9 cellular contexts compared by ENCODE assay signal in the genomic region with DNA sequence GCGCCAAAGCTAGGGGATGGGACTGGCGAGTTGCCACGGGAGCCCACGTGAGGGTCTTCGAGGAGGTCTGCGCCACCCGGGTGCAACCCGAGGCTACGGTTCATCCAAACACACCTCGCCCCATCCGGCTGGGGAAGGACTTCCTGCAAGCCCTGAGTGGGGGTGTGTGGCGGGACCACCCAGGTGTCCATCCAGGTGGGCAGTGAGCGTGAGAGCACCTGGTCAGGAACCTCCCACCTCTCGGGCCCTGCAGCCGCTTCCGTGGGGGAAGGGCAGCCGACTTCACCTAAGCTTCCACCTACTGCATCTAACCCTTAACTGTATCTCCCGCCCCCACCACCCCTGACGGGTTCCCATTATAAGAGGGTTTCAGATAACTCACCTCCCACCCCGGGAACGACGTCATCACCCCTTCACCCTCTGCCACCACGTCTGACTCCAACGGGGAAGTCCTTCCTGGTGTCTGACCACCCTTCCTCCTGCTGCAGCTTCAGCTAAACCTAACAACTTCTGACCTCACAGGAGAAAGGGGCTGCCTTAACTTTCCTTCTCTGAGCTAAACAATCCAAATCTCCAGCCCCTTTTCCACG. TPM values are rescaled to one million over a fixed set of nuclear protein-coding genes. Genes with fewer than 3 reads are reported as not detected.
DNase-seq lines count a peak whose midpoint lies in the region; ATAC-seq and TF ChIP-seq lines count a peak whose summit lies in the region.
"Had no signal": no experiment of that assay in that cellular context is flagged by ENCODE, and none has a peak within 500 bp of the region (broad histone marks: within the 10 kb centered on the region; RNA-seq: fewer than 3 reads in every experiment).

No MANE protein-coding gene starts in this region.

- TF ChIP-seq CTCF in foreskin fibroblast (IDR thresholded peaks at IDR 0.05; ENCODE audit: low read depth, low read length) (no peak), prostate gland (IDR thresholded peaks at IDR 0.05) (no peak)

- no peaks in the 10 kb centered on the region for H3K36me3 Mint-ChIP-seq in activated T-helper 2 cell treated with anti-CD3 and anti-CD28 coated beads, Interferon-gamma antibody, Interleukin-2, Interleukin-4, amounts not matched to agents 10 μg/mL and 5 μg/mL and 100 μg/mL, durations not matched to agents 14 hours and 24 hours and 36 hours (ENCODE audit: low read depth)
- no peaks in the 10 kb centered on the region for H3K36me3 Mint-ChIP-seq in naive thymus-derived CD4-positive, alpha-beta T cell

- H3K27me3 ChIP-seq in naive thymus-derived CD4-positive, alpha-beta T cell (ENCODE audit: control insufficient read depth in 2 of 2, insufficient read depth in 2 of 2, low read length in 2 of 2), result no peaks in the 10 kb centered on the region
- H3K27me3 ChIP-seq in prostate gland (replicated peaks; ENCODE audit: insufficient read depth), result peaks cover 6% of the 10 kb centered on the region

- H3K4me3 ChIP-seq in naive thymus-derived CD4-positive, alpha-beta T cell (ENCODE audit: low read length), result peak overlapping the region; percentile 70
- no peak overlapping the region for H3K4me3 ChIP-seq in foreskin fibroblast (ENCODE audit: low read depth in 1 of 2, low read length in 2 of 2)
- H3K4me3 ChIP-seq in prostate gland, result no peak overlapping the region
- H3K4me3 ChIP-seq: cardiac muscle cell had no signal

- peak overlapping the region; percentile 81 for H3K4me3 Mint-ChIP-seq in activated T-helper 2 cell treated with anti-CD3 and anti-CD28 coated beads, Interferon-gamma antibody, Interleukin-2, Interleukin-4, amounts not matched to agents 10 μg/mL and 5 μg/mL and 100 μg/mL, durations not matched to agents 14 hours and 24 hours and 36 hours (ENCODE audit: low read depth)
- H3K4me3 Mint-ChIP-seq in naive thymus-derived CD4-positive, alpha-beta T cell, result peak overlapping the region; percentile 72 to 93 (median 88)

- CTCF ChIA-PET in naive thymus-derived CD4-positive, alpha-beta T cell (lab: Charles Lee), result interaction anchor here (0.6 to 3.0 kb wide), 18 partner anchors 8 to 470 kb away, joined by 3 to 13 read pairs (median 4); a partner anchor contains a TSS

- H3K9me3 ChIP-seq in naive thymus-derived CD4-positive, alpha-beta T cell (ENCODE audit: control insufficient read depth in 2 of 3, low read length in 3 of 3), result no peaks in the 10 kb centered on the region
- H3K9me3 ChIP-seq in prostate gland, result no peaks in the 10 kb centered on the region

- peaks cover 25 to 35% of the 10 kb centered on the region in 2 donors for H3K4me1 ChIP-seq in naive thymus-derived CD4-positive, alpha-beta T cell (ENCODE audit: control insufficient read depth in 2 of 2, insufficient read depth in 2 of 2, low read length in 2 of 2)
- peaks cover 5% of the 10 kb centered on the region for H3K4me1 ChIP-seq in prostate gland (replicated peaks)

- POLR2A ChIA-PET in naive thymus-derived CD4-positive, alpha-beta T cell (lab: Charles Lee), result interaction anchor here (0.6 to 1.5 kb wide), 5 partner anchors 10 to 1867 kb away, joined by 3 to 9 read pairs (median 3); a partner anchor contains a TSS

- H3K9me3 Mint-ChIP-seq in activated T-helper 2 cell treated with anti-CD3 and anti-CD28 coated beads, Interferon-gamma antibody, Interleukin-2, Interleukin-4, amounts not matched to agents 10 μg/mL and 5 μg/mL and 100 μg/mL, durations not matched to agents 14 hours and 24 hours and 36 hours, result no peaks in the 10 kb centered on the region
- H3K9me3 Mint-ChIP-seq in naive thymus-derived CD4-positive, alpha-beta T cell, result no peaks in the 10 kb centered on the region

- no peak for ATAC-seq in naive thymus-derived CD4-positive, alpha-beta T cell
- ATAC-seq in HG02588 (IDR thresholded peaks at IDR 0.05; ENCODE audit: unreplicated experiment) (no peak), HG03342 (IDR thresholded peaks at IDR 0.05; ENCODE audit: unreplicated experiment) (no peak)

- intact Hi-C loops in activated T-helper 2 cell treated with anti-CD3 and anti-CD28 coated beads, Interferon-gamma antibody, Interleukin-2, Interleukin-4, amounts not matched to agents 10 μg/mL and 5 μg/mL and 100 μg/mL, durations not matched to agents 14 hours and 24 hours and 36 hours (cut with micrococcal nuclease), result loop anchor here (5.0 kb wide), 1 partner anchor 61 kb away; no protein-coding TSS in a partner anchor
- intact Hi-C loops in naive thymus-derived CD4-positive, alpha-beta T cell (cut with micrococcal nuclease), result loop anchor here (2.0 to 10.0 kb wide), 3 partner anchors 63 to 1601 kb away; a partner anchor contains a TSS
- intact Hi-C loops in prostate gland (cut with DNase I), result loop anchor here (5.0 kb wide), 2 partner anchors 106 to 151 kb away; no protein-coding TSS in a partner anchor

- TF ChIP-seq POLR2A in prostate gland (IDR thresholded peaks at IDR 0.05), result no peak

- peak overlapping the region; percentile 20 for H3K27ac Mint-ChIP-seq in activated T-helper 2 cell treated with anti-CD3 and anti-CD28 coated beads, Interferon-gamma antibody, Interleukin-2, Interleukin-4, amounts not matched to agents 10 μg/mL and 5 μg/mL and 100 μg/mL, durations not matched to agents 14 hours and 24 hours and 36 hours
- H3K27ac Mint-ChIP-seq in naive thymus-derived CD4-positive, alpha-beta T cell, result peak overlapping the region in 7 of 9 donors; percentile 45 to 93 (median 81)

- H3K27me3 Mint-ChIP-seq in activated T-helper 2 cell treated with anti-CD3 and anti-CD28 coated beads, Interferon-gamma antibody, Interleukin-2, Interleukin-4, amounts not matched to agents 10 μg/mL and 5 μg/mL and 100 μg/mL, durations not matched to agents 14 hours and 24 hours and 36 hours (ENCODE audit: low read depth), result peaks cover 18% of the 10 kb centered on the region
- peaks cover 0 to 33% (median 4%) of the 10 kb centered on the region in 5 donors for H3K27me3 Mint-ChIP-seq in naive thymus-derived CD4-positive, alpha-beta T cell

- 6% methylated on average over 25 of the region's 25 CpGs for WGBS in prostate gland

- H3K27ac ChIP-seq in naive thymus-derived CD4-positive, alpha-beta T cell (ENCODE audit: low read depth, low read length), result peak overlapping the region; percentile 50
- no peak overlapping the region for H3K27ac ChIP-seq in prostate gland
- H3K27ac ChIP-seq: cardiac muscle cell had no signal

- no peaks in the 10 kb centered on the region for H3K36me3 ChIP-seq in naive thymus-derived CD4-positive, alpha-beta T cell (ENCODE audit: control insufficient read depth in 2 of 3, insufficient read depth in 3 of 3, low read length in 3 of 3)
- no peaks in the 10 kb centered on the region for H3K36me3 ChIP-seq in prostate gland
- H3K36me3 ChIP-seq: cardiac muscle cell had no signal

- DNase-seq in DMS53 (lab: John Stamatoyannopoulos, UW), result peak; percentile 90
- peak; percentile 92 for DNase-seq in NCI-H2029 treated with DMSO at 0.1 percent for 48 hours (lab: John Stamatoyannopoulos, UW)
- peak; percentile 35 for DNase-seq in activated T-helper 2 cell treated with anti-CD3 and anti-CD28 coated beads, Interferon-gamma antibody, Interleukin-2, Interleukin-4, amounts not matched to agents 10 μg/mL and 5 μg/mL and 100 μg/mL, durations not matched to agents 14 hours and 24 hours and 36 hours (ENCODE audit: low spot score)
- DNase-seq in naive thymus-derived CD4-positive, alpha-beta T cell, result peak in 6 of 9 donors; percentile 13 to 68 (median 24)
- DNase-seq in foreskin fibroblast, result no peak
- no peak for DNase-seq in prostate gland (ENCODE audit: low spot score)

- peaks cover 19% of the 10 kb centered on the region for H3K4me1 Mint-ChIP-seq in activated T-helper 2 cell treated with anti-CD3 and anti-CD28 coated beads, Interferon-gamma antibody, Interleukin-2, Interleukin-4, amounts not matched to agents 10 μg/mL and 5 μg/mL and 100 μg/mL, durations not matched to agents 14 hours and 24 hours and 36 hours (ENCODE audit: low read depth)
- H3K4me1 Mint-ChIP-seq in naive thymus-derived CD4-positive, alpha-beta T cell, result peaks cover 18 to 52% (median 32%) of the 10 kb centered on the region in 7 donors

RNA-seq across cellular contexts. Expression of a gene that starts 27.3 kb away (rescaled TPM):
- 26.9 and 31.1 TPM in 2 replicates for total RNA-seq in activated T-helper 2 cell treated with anti-CD3 and anti-CD28 coated beads, Interferon-gamma antibody, Interleukin-2, Interleukin-4, amounts not matched to agents 10 μg/mL and 5 μg/mL and 100 μg/mL, durations not matched to agents 14 hours and 24 hours and 36 hours
- total RNA-seq in naive thymus-derived CD4-positive, alpha-beta T cell, result 10 to 100 TPM in 4 of 5 experiments, 1 to 10 TPM in 1; 9.4 to 29.9 (median 22.2) TPM
- 10 to 100 TPM; 20.6 to 25.0 TPM for polyA plus RNA-seq in naive thymus-derived CD4-positive, alpha-beta T cell
- total RNA-seq in prostate gland, result 10 to 100 TPM; 51.7 to 54.9 TPM

Comparison
In these comparisons a context has a peak if more than half of its experiments do, and no peak if none do; other contexts are left out.
1. DNase-seq: peak in DMS53 (single experiment), NCI-H2029 treated with DMSO at 0.1 percent for 48 hours (single experiment), activated T-helper 2 cell treated with anti-CD3 and anti-CD28 coated beads, Interferon-gamma antibody, Interleukin-2, Interleukin-4, amounts not matched to agents 10 μg/mL and 5 μg/mL and 100 μg/mL, durations not matched to agents 14 hours and 24 hours and 36 hours (single experiment) and naive thymus-derived CD4-positive, alpha-beta T cell (6 of 9); none in foreskin fibroblast (0 of 2) and prostate gland (single experiment).